ENCODE assay signal across 8 cellular contexts in genomic region chr6:111805511-111806181, GRCh38.
DNase-seq lines count a peak whose midpoint lies in the region; ATAC-seq and TF ChIP-seq lines count a peak whose summit lies in the region.

No MANE protein-coding gene starts in this region.

- no peaks in the 10 kb centered on the region for H3F3A ChIP-seq in neural progenitor cell (ENCODE audit: low read depth)

- peaks cover 68% of the 10 kb centered on the region for H3K36me3 Mint-ChIP-seq in activated naive CD8-positive, alpha-beta T cell treated with anti-CD3 and anti-CD28 coated beads, Interleukin-2, amount 50 U/mL, for 24 hours (ENCODE audit: low read depth)
- H3K36me3 Mint-ChIP-seq in neural progenitor cell, result peaks cover 19% of the 10 kb centered on the region

- peaks cover 99% of the 10 kb centered on the region for H3K4me1 Mint-ChIP-seq in activated naive CD8-positive, alpha-beta T cell treated with anti-CD3 and anti-CD28 coated beads, Interleukin-2, amount 50 U/mL, for 24 hours
- peaks cover 54% of the 10 kb centered on the region for H3K4me1 Mint-ChIP-seq in neural progenitor cell

- peak overlapping the region; percentile 77 for H3K4me3 Mint-ChIP-seq in activated naive CD8-positive, alpha-beta T cell treated with anti-CD3 and anti-CD28 coated beads, Interleukin-2, amount 50 U/mL, for 24 hours
- no peak overlapping the region for H3K4me3 Mint-ChIP-seq in neural progenitor cell

- CTCF ChIA-PET in GM10248 (lab: Yijun Ruan, JAX), result interaction anchor here (0.7 to 5.1 kb wide), 18 partner anchors 9 to 238 kb away, joined by 3 to 29 read pairs (median 4); no protein-coding TSS in a partner anchor

- ATAC-seq in GM21825 (IDR thresholded peaks at IDR 0.05; ENCODE audit: unreplicated experiment), result peak; percentile 49
- peak; percentile 30 for ATAC-seq in activated naive CD8-positive, alpha-beta T cell treated with anti-CD3 and anti-CD28 coated beads, Interleukin-2, amount 50 U/mL, for 24 hours

- no peaks in the 10 kb centered on the region for H3K9me3 ChIP-seq in neural progenitor cell (ENCODE audit: low read depth)

- H3K27ac ChIP-seq in neural progenitor cell, result no peak overlapping the region

- no peaks in the 10 kb centered on the region for H3K79me2 ChIP-seq in neural progenitor cell (ENCODE audit: low read depth)

- H3K4me3 ChIP-seq in neural progenitor cell, result no peak overlapping the region

- POLR2A ChIA-PET in GM10248 (lab: Yijun Ruan, JAX), result interaction anchor here (0.6 to 1.7 kb wide), 4 partner anchors 13 to 44 kb away, joined by 3 to 5 read pairs (median 4); no protein-coding TSS in a partner anchor

- no peaks in the 10 kb centered on the region for H3K27me3 Mint-ChIP-seq in activated naive CD8-positive, alpha-beta T cell treated with anti-CD3 and anti-CD28 coated beads, Interleukin-2, amount 50 U/mL, for 24 hours
- no peaks in the 10 kb centered on the region for H3K27me3 Mint-ChIP-seq in neural progenitor cell (ENCODE audit: insufficient read depth, low read depth)

- H3K4me2 ChIP-seq in neural progenitor cell, result no peak overlapping the region

- H3K27me3 ChIP-seq in neural progenitor cell, result no peaks in the 10 kb centered on the region

- peak overlapping the region; percentile 100 for H3K27ac Mint-ChIP-seq in activated naive CD8-positive, alpha-beta T cell treated with anti-CD3 and anti-CD28 coated beads, Interleukin-2, amount 50 U/mL, for 24 hours
- H3K27ac Mint-ChIP-seq in neural progenitor cell, result peak overlapping the region; percentile 73

- H4K20me1 ChIP-seq in neural progenitor cell (ENCODE audit: low read depth), result peaks cover 3% of the 10 kb centered on the region

- no peaks in the 10 kb centered on the region for H3K9me3 Mint-ChIP-seq in activated naive CD8-positive, alpha-beta T cell treated with anti-CD3 and anti-CD28 coated beads, Interleukin-2, amount 50 U/mL, for 24 hours
- H3K9me3 Mint-ChIP-seq in neural progenitor cell, result no peaks in the 10 kb centered on the region

- no peak overlapping the region for H3K9ac ChIP-seq in neural progenitor cell

- no peaks in the 10 kb centered on the region for H3K36me3 ChIP-seq in neural progenitor cell

- DNase-seq in GM10248 (ENCODE audit: extremely low spot score), result peak; percentile 43
- peak; percentile 5 for DNase-seq in NCI-H2227 (lab: John Stamatoyannopoulos, UW; ENCODE audit: unreplicated experiment)
- DNase-seq in activated naive CD8-positive, alpha-beta T cell treated with anti-CD3 and anti-CD28 coated beads, Interleukin-2, amount 50 U/mL, for 24 hours, result peak; percentile 70
- peak; percentile 24 for DNase-seq in neural progenitor cell (ENCODE audit: low spot score)
- no peak for DNase-seq in AML-193 (lab: John Stamatoyannopoulos, UW)
- DNase-seq in hippocampal formation (lab: John Stamatoyannopoulos, UW), result no peak
- no peak for DNase-seq in midbrain (lab: John Stamatoyannopoulos, UW)

- H2AFZ ChIP-seq in neural progenitor cell (replicated peaks), result no peak overlapping the region

- no peak for TF ChIP-seq CTCF in GM10248 (IDR thresholded peaks at IDR 0.05; ENCODE audit: control extremely low read depth, extremely low read depth, low read depth, missing control alignments)
- TF ChIP-seq CTCF in neural progenitor cell (IDR thresholded peaks at IDR 0.05), result no peak

- peaks cover 20% of the 10 kb centered on the region for H3K4me1 ChIP-seq in neural progenitor cell

Comparison
In these comparisons a context has a peak if more than half of its experiments do, and no peak if none do; other contexts are left out.
1. DNase-seq: peak in GM10248 (single experiment), NCI-H2227 (single experiment), activated naive CD8-positive, alpha-beta T cell treated with anti-CD3 and anti-CD28 coated beads, Interleukin-2, amount 50 U/mL, for 24 hours (single experiment) and neural progenitor cell (single experiment); none in AML-193 (0 of 2), hippocampal formation (0 of 2) and midbrain (single experiment).